ENCODE assay signal across 8 cellular contexts in the genomic region with DNA sequence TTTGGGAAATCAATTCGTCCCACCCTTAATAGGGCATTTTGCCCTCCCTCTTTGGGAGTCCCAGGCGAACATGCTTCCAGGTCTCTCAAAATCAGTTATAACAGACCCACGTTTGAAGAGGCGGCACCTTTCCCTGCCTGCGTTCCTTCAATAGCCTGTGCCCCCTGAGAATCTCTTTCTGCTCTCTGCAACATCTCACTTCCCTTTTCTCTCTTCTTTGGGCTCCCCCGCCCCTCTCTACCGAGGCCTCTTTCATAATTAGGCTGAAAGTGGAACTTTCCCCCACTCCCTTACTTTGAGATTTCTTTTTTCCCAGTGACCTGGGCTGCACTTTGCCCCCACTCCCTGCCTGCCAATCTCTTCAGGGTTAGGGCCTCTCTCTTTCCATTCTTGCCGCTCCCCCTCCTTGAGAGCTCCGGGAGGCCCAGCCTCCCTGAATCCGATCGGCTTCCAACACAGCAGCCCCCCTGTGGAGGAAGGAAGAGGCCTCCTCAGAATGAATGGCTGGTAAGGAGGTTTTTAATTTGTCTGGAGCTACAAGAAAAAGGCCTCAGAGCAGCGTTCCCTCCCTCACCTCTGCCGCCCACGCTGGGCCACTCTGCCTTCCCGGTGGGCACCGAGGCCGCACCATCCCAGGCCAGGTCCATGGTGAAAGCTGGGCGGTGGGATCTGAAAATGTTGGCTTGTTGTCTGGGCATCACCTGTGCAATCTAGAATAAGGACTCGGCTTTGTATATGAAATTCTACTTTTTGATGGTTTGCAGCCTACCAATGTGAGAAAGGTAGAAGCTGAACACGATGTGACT.
DNase-seq lines count a peak whose midpoint lies in the region; ATAC-seq and TF ChIP-seq lines count a peak whose summit lies in the region.

No MANE protein-coding gene starts in this region.

- H3K27me3 ChIP-seq in Peyer's patch (no peaks in the 10 kb centered on the region), neuronal stem cell (ENCODE audit: control insufficient read depth in 3 of 3, insufficient read depth in 3 of 3, low read depth in 1 of 3, low read length in 3 of 3) (peaks cover 0 to 31% (median 0%) of the 10 kb centered on the region in 3 experiments)

- H2AFZ ChIP-seq in neuronal stem cell (ENCODE audit: low read length): peak overlapping the region; percentile 67

- H2AK5ac ChIP-seq in neuronal stem cell (ENCODE audit: low read depth, low read length): peak overlapping the region; percentile 33

- H3K36me3 ChIP-seq in Peyer's patch (no peaks in the 10 kb centered on the region), neuronal stem cell (replicated peaks in 1 of 2; ENCODE audit: control insufficient read depth in 2 of 2, insufficient read depth in 2 of 2, low read length in 2 of 2) (no peaks in the 10 kb centered on the region)

- peak overlapping the region; percentile 76 for H3K18ac ChIP-seq in neuronal stem cell (ENCODE audit: low read length)

- no peaks in the 10 kb centered on the region for H3K9me3 ChIP-seq in Peyer's patch
- peaks cover 7 to 8% of the 10 kb centered on the region in 2 donors for H3K9me3 ChIP-seq in neuronal stem cell (replicated peaks in 1 of 2; ENCODE audit: control insufficient read depth in 2 of 2, insufficient read depth in 1 of 2, low read depth in 1 of 2, low read length in 2 of 2)

- no peak overlapping the region for H2BK120ac ChIP-seq in neuronal stem cell (ENCODE audit: low read depth, low read length)

- H3K4me3 ChIP-seq in Peyer's patch (peak overlapping the region in 1 of 4 donors; percentile 18), neuronal stem cell (ENCODE audit: low read length in 2 of 2) (peak overlapping the region in 1 of 2 donors; percentile 28)

- H3K14ac ChIP-seq in neuronal stem cell (ENCODE audit: low read length): no peak overlapping the region

- no peak overlapping the region for H3K4ac ChIP-seq in neuronal stem cell (ENCODE audit: low read length)

- H4K91ac ChIP-seq in neuronal stem cell (ENCODE audit: low read depth, low read length, poor library complexity): no peak overlapping the region

- no peak for TF ChIP-seq CTCF in Peyer's patch (IDR thresholded peaks at IDR 0.05)

- H3K27ac ChIP-seq in Peyer's patch (peak overlapping the region in 1 of 4 donors; percentile 63), neuronal stem cell (replicated peaks; ENCODE audit: low read length) (peak overlapping the region; percentile 89)

- no peak overlapping the region for H2BK5ac ChIP-seq in neuronal stem cell (ENCODE audit: low read length)

- H3K79me1 ChIP-seq in neuronal stem cell (ENCODE audit: low read depth, low read length): no peaks in the 10 kb centered on the region

- peak; percentile 33 for TF ChIP-seq POLR2A in GM19193 (IDR thresholded peaks at IDR 0.05; ENCODE audit: extremely low read depth, insufficient read depth, insufficient read length)
- no peak for TF ChIP-seq POLR2A in Peyer's patch (IDR thresholded peaks at IDR 0.05)

- WGBS in neuronal stem cell (ENCODE audit: extremely low coverage in 2 of 2, insufficient read length in 2 of 2, insufficient replicate concordance in 1 of 2), 2 donors: no CpG with 5 or more reads among the region's 20 CpGs

- H3K4me1 ChIP-seq in Peyer's patch (no peaks in the 10 kb centered on the region), neuronal stem cell (ENCODE audit: control insufficient read depth in 2 of 2, insufficient read depth in 1 of 2, low read depth in 1 of 2, low read length in 2 of 2) (peaks cover 26% of the 10 kb centered on the region in 2 donors)

- H4K8ac ChIP-seq in neuronal stem cell (ENCODE audit: low read depth, low read length): no peak overlapping the region

- DNase-seq in Peyer's patch (peak in 2 of 3 donors; percentile 67 to 72), neuronal stem cell (ENCODE audit: low spot score) (peak; percentile 80), SHP77 (lab: John Stamatoyannopoulos, UW) (no peak), NCI-H2107 treated with DMSO at 0.1 percent for 48 hours (lab: John Stamatoyannopoulos, UW; ENCODE audit: unreplicated experiment) (no peak), pons (ENCODE audit: low spot score) (no peak)
- DNase-seq in activated CD4-positive, alpha-beta T cell treated with anti-CD3 and anti-CD28 coated beads for 1 hour: no peak

- no peak overlapping the region for H3K23ac ChIP-seq in neuronal stem cell (ENCODE audit: low read depth, low read length, poor library complexity)

- no peak overlapping the region for H2BK15ac ChIP-seq in neuronal stem cell (ENCODE audit: low read length)

- H3K4me2 ChIP-seq in neuronal stem cell (ENCODE audit: insufficient read depth, low read length, poor library complexity, severe bottlenecking): peak overlapping the region; percentile 42

- ATAC-seq in HG02943 (IDR thresholded peaks at IDR 0.05; ENCODE audit: low read depth, unreplicated experiment): peak; percentile 84

- no peak overlapping the region for H2BK12ac ChIP-seq in neuronal stem cell (ENCODE audit: low read length)

- no peak overlapping the region for H3K9ac ChIP-seq in neuronal stem cell (ENCODE audit: low read depth, low read length, poor library complexity)

Comparison
In these comparisons a context has a peak if more than half of its experiments do, and no peak if none do; other contexts are left out.
1. DNase-seq: peak in Peyer's patch (2 of 3) and neuronal stem cell (single experiment); none in SHP77 (0 of 2), NCI-H2107 treated with DMSO at 0.1 percent for 48 hours (single experiment), pons (single experiment) and activated CD4-positive, alpha-beta T cell treated with anti-CD3 and anti-CD28 coated beads for 1 hour (single experiment).